Comparison of ENCODE assay signal across 10 cellular contexts in genomic region chr1:151693057-151693651, GRCh38. TPM values are rescaled to one million over a fixed set of nuclear protein-coding genes. Genes with fewer than 3 reads are reported as not detected.
DNase-seq lines count a peak whose midpoint lies in the region; ATAC-seq and TF ChIP-seq lines count a peak whose summit lies in the region.
"Had no signal": no experiment of that assay in that cellular context is flagged by ENCODE, and none has a peak within 500 bp of the region (broad histone marks: within the 10 kb centered on the region; RNA-seq: fewer than 3 reads in every experiment).

No MANE protein-coding gene starts in this region.

- no peak overlapping the region for H2BK5ac ChIP-seq in IMR-90 (ENCODE audit: low read depth, low read length, poor library complexity, severe bottlenecking)

- DNase-seq in COLO668 (lab: John Stamatoyannopoulos, UW; ENCODE audit: unreplicated experiment): peak; percentile 20
- peak; percentile 47 for DNase-seq in IMR-90
- peak; percentile 58 to 63 for DNase-seq in SHP77 (lab: John Stamatoyannopoulos, UW)
- DNase-seq in fibroblast of villous mesenchyme (ENCODE audit: low read depth): peak; percentile 42
- DNase-seq in tibial artery: no peak
- DNase-seq in activated CD4-positive, alpha-beta memory T cell treated with anti-CD3 and anti-CD28 coated beads, Interleukin-2, amount 10 ng/mL, durations not matched to agents 7 days and 5 days: no peak

- no peaks in the 10 kb centered on the region for H3K9me3 Mint-ChIP-seq in activated CD4-positive, alpha-beta memory T cell treated with anti-CD3 and anti-CD28 coated beads, Interleukin-2, amount 10 ng/mL, durations not matched to agents 7 days and 5 days
- H3K9me3 Mint-ChIP-seq: stimulated activated naive CD8-positive, alpha-beta T cell treated with anti-CD3 and anti-CD28 coated beads, Interleukin-15, Interleukin-2, amounts not matched to agents 100 ng/mL and 50 ng/mL, for 24 hours had no signal

- H3K56ac ChIP-seq in IMR-90 (ENCODE audit: extremely low read depth, insufficient read depth, low read length): no peak overlapping the region

- no peak overlapping the region for H4K5ac ChIP-seq in IMR-90 (ENCODE audit: low read depth, low read length)

- H3K27me3 ChIP-seq in IMR-90 (ENCODE audit: control insufficient read depth, insufficient read depth, low read length) (no peaks in the 10 kb centered on the region), tibial artery (no peaks in the 10 kb centered on the region)

- H2AK9ac ChIP-seq in IMR-90 (replicated peaks; ENCODE audit: low read depth, low read length, poor library complexity): no peak overlapping the region

- POLR2A ChIA-PET in IMR-90 (lab: Charles Lee; ENCODE audit: unreplicated experiment): interaction anchor here (0.6 kb wide), 1 partner anchor 9 kb away, joined by 3 read pairs; no protein-coding TSS in a partner anchor
- POLR2A ChIA-PET in activated CD4-positive, alpha-beta memory T cell treated with anti-CD3 and anti-CD28 coated beads, Interleukin-2, amount 10 ng/mL, durations not matched to agents 7 days and 5 days (lab: Charles Lee): interaction anchor here (1.4 kb wide), 1 partner anchor 45 kb away, joined by 3 read pairs; no protein-coding TSS in a partner anchor

- H2AFZ ChIP-seq in IMR-90 (replicated peaks; ENCODE audit: low read length, poor library complexity): no peak overlapping the region

- H3K4me1 ChIP-seq in IMR-90 (ENCODE audit: control insufficient read depth, insufficient read depth, low read length): no peaks in the 10 kb centered on the region
- no peaks in the 10 kb centered on the region for H3K4me1 ChIP-seq in tibial artery

- H3K9me3 ChIP-seq in IMR-90 (ENCODE audit: control insufficient read depth, insufficient read depth, low read length) (no peaks in the 10 kb centered on the region), tibial artery (no peaks in the 10 kb centered on the region)

- TF ChIP-seq CTCF in IMR-90 (conservative IDR thresholded peaks at IDR 0.05; ENCODE audit: low read depth, low read length) (peak; percentile 68), fibroblast of villous mesenchyme (IDR thresholded peaks at IDR 0.05; ENCODE audit: insufficient read depth, low read depth, low read length) (peak; percentile 76), tibial artery (IDR thresholded peaks at IDR 0.05) (peak; percentile 19 to 28)

- no peak overlapping the region for H2BK120ac ChIP-seq in IMR-90 (ENCODE audit: low read depth, low read length)

- H2BK15ac ChIP-seq in IMR-90 (ENCODE audit: low read depth, low read length): no peak overlapping the region

- no peak overlapping the region for H3K4me2 ChIP-seq in IMR-90 (ENCODE audit: low read depth, low read length)

- H3K36me3 Mint-ChIP-seq in activated CD4-positive, alpha-beta memory T cell treated with anti-CD3 and anti-CD28 coated beads, Interleukin-2, amount 10 ng/mL, durations not matched to agents 7 days and 5 days (ENCODE audit: low read depth): peaks cover 13% of the 10 kb centered on the region

- no peak overlapping the region for H3K4me3 Mint-ChIP-seq in activated CD4-positive, alpha-beta memory T cell treated with anti-CD3 and anti-CD28 coated beads, Interleukin-2, amount 10 ng/mL, durations not matched to agents 7 days and 5 days
- H3K4me3 Mint-ChIP-seq: stimulated activated naive CD8-positive, alpha-beta T cell treated with anti-CD3 and anti-CD28 coated beads, Interleukin-15, Interleukin-2, amounts not matched to agents 100 ng/mL and 50 ng/mL, for 24 hours had no signal

- no peaks in the 10 kb centered on the region; the same call in 1 of the 2 replicates for H4K20me1 ChIP-seq in IMR-90 (ENCODE audit: insufficient read depth, low read length)

- H3K14ac ChIP-seq in IMR-90 (replicated peaks; ENCODE audit: low read depth, low read length): no peak overlapping the region

- no peak overlapping the region for H4K8ac ChIP-seq in IMR-90 (ENCODE audit: low read depth in 2 of 2, low read length in 2 of 2)

- TF ChIP-seq POLR2A in IMR-90 (IDR thresholded peaks at IDR 0.05; ENCODE audit: low read depth, low read length): no peak

- no peak overlapping the region for H3K9ac ChIP-seq in IMR-90 (ENCODE audit: low read depth, low read length)

- no peak overlapping the region for H3K27ac ChIP-seq in IMR-90 (ENCODE audit: insufficient read depth, low read length)
- H3K27ac ChIP-seq in tibial artery: no peak overlapping the region
- H3K27ac ChIP-seq: epithelial cell of prostate had no signal

- H3K79me1 ChIP-seq in IMR-90 (ENCODE audit: low read depth in 1 of 2, low read length in 2 of 2): peaks cover 0 to 2% of the 10 kb centered on the region in 2 experiments; a peak in 1 of 4 replicates

- no peak overlapping the region for H3K23ac ChIP-seq in IMR-90 (ENCODE audit: low read depth, low read length)

- H3K9me1 ChIP-seq in IMR-90 (ENCODE audit: insufficient read depth, low read length): no peaks in the 10 kb centered on the region

- no peaks in the 10 kb centered on the region for H3K4me1 Mint-ChIP-seq in activated CD4-positive, alpha-beta memory T cell treated with anti-CD3 and anti-CD28 coated beads, Interleukin-2, amount 10 ng/mL, durations not matched to agents 7 days and 5 days

- no peak overlapping the region for H4K91ac ChIP-seq in IMR-90 (ENCODE audit: insufficient read depth, low read depth, low read length)

- no peaks in the 10 kb centered on the region for H3K27me3 Mint-ChIP-seq in activated CD4-positive, alpha-beta memory T cell treated with anti-CD3 and anti-CD28 coated beads, Interleukin-2, amount 10 ng/mL, durations not matched to agents 7 days and 5 days
- H3K27me3 Mint-ChIP-seq: stimulated activated naive CD8-positive, alpha-beta T cell treated with anti-CD3 and anti-CD28 coated beads, Interleukin-15, Interleukin-2, amounts not matched to agents 100 ng/mL and 50 ng/mL, for 24 hours had no signal

- in situ Hi-C loops in IMR-90 (cut with MboI; ENCODE audit: low sequenced_read_pairs): no loop called here

- H3K18ac ChIP-seq in IMR-90 (ENCODE audit: low read depth, low read length): no peak overlapping the region

- H2AK5ac ChIP-seq in IMR-90 (ENCODE audit: low read depth, low read length): no peak overlapping the region

- dilution Hi-C loops in IMR-90 (cut with HindIII; ENCODE audit: low sequenced_read_pairs, unreplicated experiment): no loop called here

- peak; percentile 73 for TF ChIP-seq RAD21 in IMR-90 (IDR thresholded peaks at IDR 0.05; ENCODE audit: low read length)

- H3K4ac ChIP-seq in IMR-90 (ENCODE audit: low read depth, low read length): no peak overlapping the region

- no peak overlapping the region for H3K27ac Mint-ChIP-seq in activated CD4-positive, alpha-beta memory T cell treated with anti-CD3 and anti-CD28 coated beads, Interleukin-2, amount 10 ng/mL, durations not matched to agents 7 days and 5 days
- H3K27ac Mint-ChIP-seq: stimulated activated naive CD8-positive, alpha-beta T cell treated with anti-CD3 and anti-CD28 coated beads, Interleukin-15, Interleukin-2, amounts not matched to agents 100 ng/mL and 50 ng/mL, for 24 hours had no signal

- ATAC-seq in IMR-90 (ENCODE audit: low read depth): peak; percentile 67
- no peak for ATAC-seq in GM21447 (IDR thresholded peaks at IDR 0.05; ENCODE audit: unreplicated experiment)
- no peak for ATAC-seq in HG03457 (IDR thresholded peaks at IDR 0.05; ENCODE audit: unreplicated experiment)

- intact Hi-C loops in IMR-90 (cut with micrococcal nuclease): loop anchor here (1.0 to 2.0 kb wide), 2 partner anchors 24 to 42 kb away; partner anchors contain the start of gene CELF3
- intact Hi-C loops in tibial artery (cut with DNase I; ENCODE audit: low total_unique reads): no loop called here

- 83% methylated on average over 1 of the region's 4 CpGs; no CpG with 5 or more reads in 1 of the 2 experiments for WGBS in IMR-90 (ENCODE audit: extremely low coverage in 2 of 2, insufficient read length in 1 of 2), 2 experiments

- no TSS peak for BruUV-seq in IMR-90 (replicated peaks; lab: Mats Ljungman, UMichigan)

- no peak overlapping the region for H3K4me3 ChIP-seq in IMR-90 (ENCODE audit: insufficient read depth, low read depth, low read length)
- no peak overlapping the region for H3K4me3 ChIP-seq in fibroblast of villous mesenchyme (ENCODE audit: low read depth, low read length)
- no peak overlapping the region for H3K4me3 ChIP-seq in tibial artery

- H3K36me3 ChIP-seq in IMR-90 (ENCODE audit: control insufficient read depth, insufficient read depth, low read length) (peaks cover 23% of the 10 kb centered on the region), tibial artery (peaks cover 31 to 81% (median 55%) of the 10 kb centered on the region in 3 donors)

- H2BK20ac ChIP-seq in IMR-90 (ENCODE audit: low read depth, low read length): no peak overlapping the region

- CTCF ChIA-PET in IMR-90 (lab: Yijun Ruan, JAX): interaction anchor here (0.6 to 1.1 kb wide), 5 partner anchors 10 to 240 kb away, joined by 3 to 4 read pairs (median 3); no protein-coding TSS in a partner anchor
- CTCF ChIA-PET in activated CD4-positive, alpha-beta memory T cell treated with anti-CD3 and anti-CD28 coated beads, Interleukin-2, amount 10 ng/mL, durations not matched to agents 7 days and 5 days (lab: Charles Lee): interaction anchor here (0.6 to 1.8 kb wide), 4 partner anchors 9 to 188 kb away, joined by 4 to 6 read pairs (median 4); no protein-coding TSS in a partner anchor

TF ChIP-seq in IMR-90, 13 proteins besides CTCF, POLR2A, EP300 and RAD21:
- TF ChIP-seq SMC3 (IDR thresholded peaks at IDR 0.05; ENCODE audit: low read depth, low read length) (peak; percentile 68), MAFK (IDR thresholded peaks at IDR 0.05; ENCODE audit: low read depth, low read length) (no peak)

RNA-seq across cellular contexts. Expression of gene CELF3, which starts 23.4 kb away (rescaled TPM):
- total RNA-seq in IMR-90 (2012; rRNA removed): not detected in 2 replicates
- not detected in 2 replicates for polyA plus RNA-seq in IMR-90 (2012; rRNA removed)
- polyA plus RNA-seq in IMR-90 (2012; cell fraction: cytosol; rRNA removed): not detected in 2 replicates
- not detected in 2 replicates for polyA plus RNA-seq in IMR-90 (2012; cell fraction: nucleus; rRNA removed; ENCODE audit: low replicate concordance)
- not detected in 2 replicates for total RNA-seq in fibroblast of villous mesenchyme
- not detected for total RNA-seq in activated CD4-positive, alpha-beta memory T cell treated with anti-CD3 and anti-CD28 coated beads, Interleukin-2, amount 10 ng/mL, durations not matched to agents 7 days and 5 days

RNA-seq across cellular contexts. Expression of gene RIIAD1, which starts 28.2 kb away (rescaled TPM):
- not detected in 2 replicates for total RNA-seq in IMR-90 (2012; rRNA removed)
- polyA plus RNA-seq in IMR-90 (2012; rRNA removed): not detected in 2 replicates
- not detected in 2 replicates for polyA plus RNA-seq in IMR-90 (2012; cell fraction: cytosol; rRNA removed)
- not detected in 2 replicates for polyA plus RNA-seq in IMR-90 (2012; cell fraction: nucleus; rRNA removed; ENCODE audit: low replicate concordance)
- total RNA-seq in fibroblast of villous mesenchyme: 0.64 TPM in 1 of 2 replicates, not detected in the other
- not detected for total RNA-seq in activated CD4-positive, alpha-beta memory T cell treated with anti-CD3 and anti-CD28 coated beads, Interleukin-2, amount 10 ng/mL, durations not matched to agents 7 days and 5 days

Comparison
In these comparisons a context has a peak if more than half of its experiments do, and no peak if none do; other contexts are left out.
1. DNase-seq: peak in COLO668 (single experiment), IMR-90 (single experiment), SHP77 (2 of 2) and fibroblast of villous mesenchyme (single experiment); none in tibial artery (0 of 2) and activated CD4-positive, alpha-beta memory T cell treated with anti-CD3 and anti-CD28 coated beads, Interleukin-2, amount 10 ng/mL, durations not matched to agents 7 days and 5 days (single experiment).
2. CTCF ChIP-seq: peak in every context shown above with its lines; median percentile 76 in fibroblast of villous mesenchyme; 68 in IMR-90; 24 in tibial artery.